ENCODE assay signal across 8 cellular contexts in the genomic region with DNA sequence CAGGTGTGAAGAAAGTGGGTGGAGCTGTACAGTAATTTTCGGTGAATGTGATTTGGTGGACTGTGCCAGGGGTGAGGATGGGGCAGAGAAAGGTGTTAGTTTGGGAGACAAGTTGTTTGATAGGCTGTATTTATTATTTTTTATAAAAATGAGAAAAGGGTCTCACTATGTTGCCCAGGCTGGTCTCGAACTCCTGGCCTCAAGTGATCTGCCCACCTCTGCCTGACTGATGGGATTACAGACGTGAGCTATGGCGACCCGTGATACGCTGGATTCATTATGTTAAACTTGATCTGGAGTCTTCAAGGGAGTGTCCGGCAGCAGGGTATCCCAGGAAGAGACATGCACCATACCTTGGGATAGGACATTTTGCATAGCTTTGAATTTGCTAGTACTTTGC. TPM values are rescaled to one million over a fixed set of nuclear protein-coding genes. Genes with fewer than 3 reads are reported as not detected.
DNase-seq lines count a peak whose midpoint lies in the region; ATAC-seq, FAIRE-seq and TF ChIP-seq lines count a peak whose summit lies in the region.

No MANE protein-coding gene starts in this region.

- H3K27ac ChIP-seq in A549 (peak overlapping the region in 1 of 2 experiments; percentile 99; a peak in 3 of 6 replicates), breast epithelium (peak overlapping the region; percentile 99 to 100)
- peak overlapping the region; percentile 72 for H3K27ac ChIP-seq in naive thymus-derived CD4-positive, alpha-beta T cell (ENCODE audit: low read depth, low read length)

- POLR2A ChIA-PET in A549 (lab: Yijun Ruan, JAX): no interaction called here
- POLR2A ChIA-PET in naive thymus-derived CD4-positive, alpha-beta T cell (lab: Charles Lee): interaction anchor here (0.5 to 1.2 kb wide), 2 partner anchors 13 to 502 kb away, joined by 3 read pairs; no protein-coding TSS in a partner anchor

- peak overlapping the region; percentile 80 for H3K4me2 ChIP-seq in A549

- peaks cover 14% of the 10 kb centered on the region for H3K4me1 ChIP-seq in A549
- H3K4me1 ChIP-seq in breast epithelium: no peaks in the 10 kb centered on the region
- peaks cover 22 to 42% of the 10 kb centered on the region in 2 donors for H3K4me1 ChIP-seq in naive thymus-derived CD4-positive, alpha-beta T cell (ENCODE audit: control insufficient read depth in 2 of 2, insufficient read depth in 2 of 2, low read length in 2 of 2)

- no peaks in the 10 kb centered on the region; the same call in 1 of the 2 replicates for H3K27me3 Mint-ChIP-seq in HFFc6 (ENCODE audit: insufficient read depth)
- H3K27me3 Mint-ChIP-seq in naive thymus-derived CD4-positive, alpha-beta T cell: no peaks in the 10 kb centered on the region

- TF ChIP-seq RAD21 in A549 (conservative IDR thresholded peaks at IDR 0.05 in 1 of 2, IDR thresholded peaks at IDR 0.05 in 1 of 2): no peak

- no peaks in the 10 kb centered on the region for H3K36me3 ChIP-seq in breast epithelium
- H3K36me3 ChIP-seq in naive thymus-derived CD4-positive, alpha-beta T cell (ENCODE audit: control insufficient read depth in 2 of 3, insufficient read depth in 3 of 3, low read length in 3 of 3): peaks cover 0 to 5% (median 0%) of the 10 kb centered on the region in 3 experiments

- no peaks in the 10 kb centered on the region for H3K9me3 ChIP-seq in A549
- no peaks in the 10 kb centered on the region for H3K9me3 ChIP-seq in breast epithelium
- no peaks in the 10 kb centered on the region for H3K9me3 ChIP-seq in naive thymus-derived CD4-positive, alpha-beta T cell (ENCODE audit: control insufficient read depth in 2 of 3, low read length in 3 of 3)

- DNase-seq in A549 (ENCODE audit: low read depth in 1 of 2, low spot score in 1 of 2) (no peak), HFFc6 (no peak), breast epithelium (ENCODE audit: low spot score in 2 of 2) (no peak), NOMO-1 treated with DMSO at 0.1 percent for 48 hours (lab: John Stamatoyannopoulos, UW; ENCODE audit: unreplicated experiment) (no peak), NCI-H1417 (lab: John Stamatoyannopoulos, UW) (no peak), mesenteric fat pad (ENCODE audit: low spot score) (no peak), OCI-M1 (lab: John Stamatoyannopoulos, UW) (no peak)
- no peak for DNase-seq in naive thymus-derived CD4-positive, alpha-beta T cell

- peaks cover 54% of the 10 kb centered on the region for H3K4me1 Mint-ChIP-seq in HFFc6 (ENCODE audit: low read depth)
- H3K4me1 Mint-ChIP-seq in naive thymus-derived CD4-positive, alpha-beta T cell: peaks cover 44 to 69% (median 63%) of the 10 kb centered on the region in 7 donors

- no peak for FAIRE-seq in A549 (lab: Jason Lieb, UNC)

- no peaks in the 10 kb centered on the region; the same call in 1 of the 2 replicates for H3K36me3 Mint-ChIP-seq in HFFc6 (ENCODE audit: low read depth)
- H3K36me3 Mint-ChIP-seq in naive thymus-derived CD4-positive, alpha-beta T cell: peaks cover 0 to 7% (median 3%) of the 10 kb centered on the region in 5 donors

- H3K27ac Mint-ChIP-seq in HFFc6: peak overlapping the region; percentile 32
- H3K27ac Mint-ChIP-seq in naive thymus-derived CD4-positive, alpha-beta T cell: peak overlapping the region; percentile 79 to 99 (median 96)

- CTCF ChIA-PET in A549 (lab: Yijun Ruan, JAX): interaction anchor here (1.2 kb wide), 1 partner anchor 408 kb away, joined by 3 read pairs; a partner anchor contains a TSS
- CTCF ChIA-PET in naive thymus-derived CD4-positive, alpha-beta T cell (lab: Charles Lee): interaction anchor here (0.5 kb wide), 1 partner anchor 21 kb away, joined by 3 read pairs; no protein-coding TSS in a partner anchor

- H3K9me3 Mint-ChIP-seq in HFFc6: no peaks in the 10 kb centered on the region
- peaks cover 0 to 3% (median 0%) of the 10 kb centered on the region in 11 donors for H3K9me3 Mint-ChIP-seq in naive thymus-derived CD4-positive, alpha-beta T cell

- peak overlapping the region; percentile 55 for H3K4me3 ChIP-seq in A549
- H3K4me3 ChIP-seq in breast epithelium: peak overlapping the region in 2 of 3 donors; percentile 82 to 94
- H3K4me3 ChIP-seq in naive thymus-derived CD4-positive, alpha-beta T cell (ENCODE audit: low read length): peak overlapping the region; percentile 72

- intact Hi-C loops in breast epithelium (cut with DNase I; ENCODE audit: low total_unique reads): no loop called here
- intact Hi-C loops in naive thymus-derived CD4-positive, alpha-beta T cell (cut with micrococcal nuclease): loop anchor here (2.0 to 10.0 kb wide), 9 partner anchors 89 to 1333 kb away; a partner anchor contains a TSS

- TF ChIP-seq POLR2A in A549 (IDR thresholded peaks at IDR 0.05; ENCODE audit: low read length): no peak
- TF ChIP-seq POLR2A in breast epithelium (IDR thresholded peaks at IDR 0.05): no peak

- no peak for ATAC-seq in A549
- no peak for ATAC-seq in naive thymus-derived CD4-positive, alpha-beta T cell

- TF ChIP-seq EP300 in A549 (IDR thresholded peaks at IDR 0.05): no peak

- 73% methylated on average over 7 of the region's 7 CpGs for WGBS in A549 (ENCODE audit: missing lambda C conversion rate)

- TF ChIP-seq CTCF in A549 (IDR thresholded peaks at IDR 0.05) (no peak), HFFc6 (IDR thresholded peaks at IDR 0.05) (no peak), breast epithelium (IDR thresholded peaks at IDR 0.05) (no peak)

- no peaks in the 10 kb centered on the region for H3K27me3 ChIP-seq in breast epithelium
- H3K27me3 ChIP-seq in naive thymus-derived CD4-positive, alpha-beta T cell (ENCODE audit: control insufficient read depth in 2 of 2, insufficient read depth in 2 of 2, low read length in 2 of 2): no peaks in the 10 kb centered on the region

- peak overlapping the region; percentile 88 for H3K4me3 Mint-ChIP-seq in HFFc6
- H3K4me3 Mint-ChIP-seq in naive thymus-derived CD4-positive, alpha-beta T cell: peak overlapping the region; percentile 90 to 98 (median 92)

TF ChIP-seq in A549, 52 proteins besides CTCF, POLR2A, EP300 and RAD21:
- TF ChIP-seq GATA3 (IDR thresholded peaks at IDR 0.05; ENCODE audit: borderline replicate concordance) (no peak), PHF8 (IDR thresholded peaks at IDR 0.05; ENCODE audit: borderline replicate concordance, low read depth) (no peak), ZC3H11A (IDR thresholded peaks at IDR 0.05) (no peak)
TF ChIP-seq in A549: peak in this region for 0.

RNA-seq across cellular contexts. Expression of a gene that starts 1.3 kb away (rescaled TPM):
- 5.6 and 11.0 TPM in 2 replicates for polyA plus RNA-seq in A549 (2011; rRNA removed)
- 2.4 and 3.1 TPM in 2 replicates for polyA plus RNA-seq in A549 (2012; cell fraction: cytosol; rRNA removed)
- polyA plus RNA-seq in A549 (2012; cell fraction: nucleus; rRNA removed): 4.4 and 6.2 TPM in 2 replicates
- polyA plus RNA-seq in A549 (2017; fragmentation: RNase III; extraction: RNeasy Plus Mini Kit Qiagen cat#74134 plus additional on column Dnase treatment): 5.5 to 6.0 TPM (median 5.7 TPM) in 3 replicates
- polyA minus RNA-seq in A549 (2011; rRNA and poly(A)+ RNA removed): 26.7 and 28.1 TPM in 2 replicates
- 10 to 100 TPM; 17.8 to 27.5 (median 23.6) TPM for total RNA-seq in HFFc6 (2021; fragmentation: NEBNext Ultra II Directional; extraction: Animal tissue kit (Norgen Biotek cat#: 25700))
- 10 to 100 TPM; 46.2 to 90.3 (median 55.7) TPM for total RNA-seq in breast epithelium
- 10 to 100 TPM; 33.2 to 80.5 (median 68.5) TPM for total RNA-seq in naive thymus-derived CD4-positive, alpha-beta T cell
- 10 to 100 TPM; 33.7 to 35.0 TPM for polyA plus RNA-seq in naive thymus-derived CD4-positive, alpha-beta T cell
- total RNA-seq in mesenteric fat pad: 28.8 TPM
